10 cellular contexts compared by ENCODE assay signal in the genomic region with DNA sequence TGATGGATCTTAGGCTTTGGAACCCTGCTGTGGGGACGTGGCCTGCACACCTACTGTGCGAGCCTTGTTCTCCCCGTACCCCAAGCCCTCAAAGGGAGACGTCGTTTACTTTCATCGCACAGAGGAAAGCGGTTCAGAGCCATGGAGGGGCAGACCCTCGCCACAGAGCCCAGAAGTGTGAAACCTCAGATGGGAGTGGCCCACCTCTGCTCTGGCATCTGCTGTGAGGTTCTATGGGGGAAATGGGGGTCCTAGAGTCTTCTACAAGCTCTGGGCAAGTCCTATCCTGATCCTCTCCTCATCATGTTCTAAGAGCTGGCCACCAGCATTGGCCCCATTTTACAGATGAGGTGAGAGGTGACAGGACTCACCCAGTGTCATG. TPM values are rescaled to one million over a fixed set of nuclear protein-coding genes. Genes with fewer than 3 reads are reported as not detected.
DNase-seq lines count a peak whose midpoint lies in the region; ATAC-seq, FAIRE-seq and TF ChIP-seq lines count a peak whose summit lies in the region.
"Had no signal": no experiment of that assay in that cellular context is flagged by ENCODE, and none has a peak within 500 bp of the region (broad histone marks: within the 10 kb centered on the region; RNA-seq: fewer than 3 reads in every experiment).

No MANE protein-coding gene starts in this region.

- H3K27me3 ChIP-seq in left ventricle myocardium inferior (ENCODE audit: low read depth) = no peaks in the 10 kb centered on the region
- no peaks in the 10 kb centered on the region for H3K27me3 ChIP-seq in right atrium auricular region
- no peaks in the 10 kb centered on the region for H3K27me3 ChIP-seq in astrocyte (ENCODE audit: insufficient read depth, low read length)

- no peak overlapping the region for H3K4me2 ChIP-seq in astrocyte (ENCODE audit: low read length)

- no peak overlapping the region for H3K4me3 Mint-ChIP-seq in astrocyte (ENCODE audit: unreplicated experiment)
- peak overlapping the region; percentile 75 for H3K4me3 Mint-ChIP-seq in mesothelial cell of epicardium

- H3K27me3 Mint-ChIP-seq in astrocyte (ENCODE audit: low read depth, unreplicated experiment) (no peaks in the 10 kb centered on the region), mesothelial cell of epicardium (ENCODE audit: low read depth) (no peaks in the 10 kb centered on the region)

- H3K4me3 ChIP-seq in left ventricle myocardium inferior (no peak overlapping the region), right atrium auricular region (no peak overlapping the region), astrocyte (ENCODE audit: insufficient read depth, low read depth, low read length) (no peak overlapping the region)

- H3K36me3 ChIP-seq in left ventricle myocardium inferior (no peaks in the 10 kb centered on the region), right atrium auricular region (no peaks in the 10 kb centered on the region), astrocyte (ENCODE audit: insufficient read depth, low read length) (no peaks in the 10 kb centered on the region)

- H3K4me1 Mint-ChIP-seq in astrocyte (ENCODE audit: low read depth, unreplicated experiment) (peaks cover 13% of the 10 kb centered on the region), mesothelial cell of epicardium (peaks cover 32% of the 10 kb centered on the region)

- no peak for DNase-seq in left ventricle myocardium inferior
- no peak for DNase-seq in right atrium auricular region (ENCODE audit: low spot score)
- DNase-seq in astrocyte (ENCODE audit: low read depth) = no peak
- no peak for DNase-seq in mesothelial cell of epicardium (ENCODE audit: low spot score in 2 of 2, unreplicated experiment in 2 of 2)
- no peak for DNase-seq in NCI-H446 treated with DMSO at 0.1 percent for 48 hours (lab: John Stamatoyannopoulos, UW)
- DNase-seq in glomerular visceral epithelial cell (ENCODE audit: extremely low spot score) = no peak
- DNase-seq: GOT3, NCI-H2029 had no signal

- H2AFZ ChIP-seq in astrocyte (ENCODE audit: low read depth, low read length) = no peak overlapping the region

- TF ChIP-seq CTCF in left ventricle myocardium inferior (IDR thresholded peaks at IDR 0.05; ENCODE audit: borderline replicate concordance) (no peak), right atrium auricular region (IDR thresholded peaks at IDR 0.05) (no peak), astrocyte (IDR thresholded peaks at IDR 0.05; ENCODE audit: insufficient read depth, low read depth, low read length) (no peak), mesothelial cell of epicardium (IDR thresholded peaks at IDR 0.05; ENCODE audit: unreplicated experiment) (no peak)

- intact Hi-C loops in left ventricle myocardium inferior (cut with micrococcal nuclease) = no loop called here

- H3K36me3 Mint-ChIP-seq in astrocyte (ENCODE audit: low read depth, unreplicated experiment) = peaks cover 2% of the 10 kb centered on the region
- H3K36me3 Mint-ChIP-seq in mesothelial cell of epicardium = no peaks in the 10 kb centered on the region

- H3K9me3 ChIP-seq in left ventricle myocardium inferior (replicated peaks) = no peaks in the 10 kb centered on the region
- H3K9me3 ChIP-seq in right atrium auricular region = no peaks in the 10 kb centered on the region
- H3K9me3 ChIP-seq in astrocyte (ENCODE audit: insufficient read depth, low read depth, low read length) = no peaks in the 10 kb centered on the region

- H3K27ac Mint-ChIP-seq in astrocyte (ENCODE audit: unreplicated experiment) (peak overlapping the region; percentile 58), mesothelial cell of epicardium (peak overlapping the region; percentile 71)

- no peak overlapping the region for H3K9ac ChIP-seq in astrocyte (ENCODE audit: low read length)

- H3K4me1 ChIP-seq in left ventricle myocardium inferior = peaks cover 66% of the 10 kb centered on the region
- H3K4me1 ChIP-seq in right atrium auricular region = peaks cover 0 to 43% of the 10 kb centered on the region in 2 donors
- H3K4me1 ChIP-seq in astrocyte (ENCODE audit: insufficient read depth, low read length) = peaks cover 26% of the 10 kb centered on the region

- H3K27ac ChIP-seq in left ventricle myocardium inferior (replicated peaks) (peak overlapping the region; percentile 91), right atrium auricular region (peak overlapping the region in 1 of 2 donors; percentile 81), astrocyte (ENCODE audit: low read depth, low read length) (no peak overlapping the region)

- no peak for FAIRE-seq in astrocyte (lab: Jason Lieb, UNC)

- H4K20me1 ChIP-seq in astrocyte (ENCODE audit: insufficient read depth, low read length) = peaks cover 2% of the 10 kb centered on the region

- H3K9me3 Mint-ChIP-seq in astrocyte (ENCODE audit: unreplicated experiment) = no peaks in the 10 kb centered on the region
- no peaks in the 10 kb centered on the region for H3K9me3 Mint-ChIP-seq in mesothelial cell of epicardium

- peaks cover 6% of the 10 kb centered on the region for H3K79me2 ChIP-seq in astrocyte (ENCODE audit: insufficient read depth, low read length)

- ATAC-seq in GM21576 (IDR thresholded peaks at IDR 0.05; ENCODE audit: unreplicated experiment) (no peak), HG03378 (IDR thresholded peaks at IDR 0.05; ENCODE audit: unreplicated experiment) (no peak)

RNA-seq across cellular contexts. Expression of a gene that starts 3.7 kb away (rescaled TPM):
- 28.2 TPM for total RNA-seq in left ventricle myocardium inferior
- total RNA-seq in right atrium auricular region = 10 to 100 TPM; 10.7 to 12.4 TPM
- 47.8 and 59.8 TPM in 2 replicates for total RNA-seq in astrocyte
- total RNA-seq in mesothelial cell of epicardium = 161 to 169 TPM (median 169 TPM) in 3 replicates

RNA-seq across cellular contexts. Expression of a gene that starts 8.2 kb away (rescaled TPM):
- total RNA-seq in left ventricle myocardium inferior (0.33 TPM), right atrium auricular region (under 1 TPM in 1 of 2 donors, not detected in 1; 0.12 TPM), astrocyte (0.43 and 0.50 TPM in 2 replicates), mesothelial cell of epicardium (0.45 to 1.1 TPM (median 0.50 TPM) in 3 replicates)
